In the genomic region with DNA sequence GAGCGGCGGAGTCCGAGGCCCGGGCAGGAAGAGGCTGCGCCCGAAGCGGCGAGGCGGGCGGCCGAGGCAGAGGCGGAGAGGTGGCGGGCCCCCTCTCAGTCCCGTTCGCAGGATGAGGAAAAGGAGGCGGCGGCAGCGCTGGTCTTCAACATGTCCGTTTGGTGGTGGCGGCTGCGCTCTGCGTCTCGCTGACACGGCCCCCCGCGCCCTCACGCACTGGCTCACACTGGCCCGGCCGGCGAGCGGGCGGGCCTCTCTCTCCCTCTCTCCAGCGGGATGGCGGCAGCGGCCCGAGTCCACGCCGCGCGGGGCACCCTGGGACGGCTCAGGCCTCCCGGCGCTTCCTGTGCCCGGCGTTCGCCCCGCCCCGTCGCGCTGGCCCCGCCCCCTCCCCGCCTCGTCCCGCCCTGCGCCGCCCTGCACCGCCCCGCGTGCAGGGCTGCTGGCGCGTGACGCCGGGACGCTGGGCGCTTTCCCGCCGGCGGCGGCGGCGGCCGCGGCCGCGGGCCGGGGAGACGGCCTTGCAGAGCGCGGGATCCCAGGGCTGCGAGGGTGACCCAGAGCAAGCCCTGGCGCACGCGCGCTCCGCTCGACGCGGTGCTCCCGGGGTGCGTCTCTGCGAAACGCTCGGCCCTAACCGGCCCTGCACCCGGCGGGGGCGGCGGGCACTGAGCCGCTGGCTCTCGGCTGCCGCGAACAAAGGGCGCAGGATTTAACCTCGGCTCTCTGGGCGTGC, we compare ENCODE assay signal across 1 cellular context.
TF ChIP-seq lines count a peak whose summit lies in the region.

A gene with protein sequence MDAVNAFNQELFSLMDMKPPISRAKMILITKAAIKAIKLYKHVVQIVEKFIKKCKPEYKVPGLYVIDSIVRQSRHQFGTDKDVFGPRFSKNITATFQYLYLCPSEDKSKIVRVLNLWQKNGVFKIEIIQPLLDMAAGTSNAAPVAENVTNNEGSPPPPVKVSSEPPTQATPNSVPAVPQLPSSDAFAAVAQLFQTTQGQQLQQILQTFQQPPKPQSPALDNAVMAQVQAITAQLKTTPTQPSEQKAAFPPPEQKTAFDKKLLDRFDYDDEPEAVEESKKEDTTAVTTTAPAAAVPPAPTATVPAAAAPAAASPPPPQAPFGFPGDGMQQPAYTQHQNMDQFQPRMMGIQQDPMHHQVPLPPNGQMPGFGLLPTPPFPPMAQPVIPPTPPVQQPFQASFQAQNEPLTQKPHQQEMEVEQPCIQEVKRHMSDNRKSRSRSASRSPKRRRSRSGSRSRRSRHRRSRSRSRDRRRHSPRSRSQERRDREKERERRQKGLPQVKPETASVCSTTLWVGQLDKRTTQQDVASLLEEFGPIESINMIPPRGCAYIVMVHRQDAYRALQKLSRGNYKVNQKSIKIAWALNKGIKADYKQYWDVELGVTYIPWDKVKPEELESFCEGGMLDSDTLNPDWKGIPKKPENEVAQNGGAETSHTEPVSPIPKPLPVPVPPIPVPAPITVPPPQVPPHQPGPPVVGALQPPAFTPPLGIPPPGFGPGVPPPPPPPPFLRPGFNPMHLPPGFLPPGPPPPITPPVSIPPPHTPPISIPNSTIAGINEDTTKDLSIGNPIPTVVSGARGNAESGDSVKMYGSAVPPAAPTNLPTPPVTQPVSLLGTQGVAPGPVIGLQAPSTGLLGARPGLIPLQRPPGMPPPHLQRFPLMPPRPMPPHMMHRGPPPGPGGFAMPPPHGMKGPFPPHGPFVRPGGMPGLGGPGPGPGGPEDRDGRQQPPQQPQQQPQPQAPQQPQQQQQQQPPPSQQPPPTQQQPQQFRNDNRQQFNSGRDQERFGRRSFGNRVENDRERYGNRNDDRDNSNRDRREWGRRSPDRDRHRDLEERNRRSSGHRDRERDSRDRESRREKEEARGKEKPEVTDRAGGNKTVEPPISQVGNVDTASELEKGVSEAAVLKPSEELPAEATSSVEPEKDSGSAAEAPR (minus strand): TSS at position 317 of the 736 bp plus-strand sequence. CDS start 426 bp downstream, outside the sequence.

TF ChIP-seq in GM12878, 131 proteins besides CTCF, POLR2A, EP300 and RAD21 (continued from another document):
- TF ChIP-seq RUNX3 (IDR thresholded peaks at IDR 0.05; ENCODE audit: low read length) = peak; percentile 13; the same call in 1 of the 2 replicates
